ENCODE assay signal across 8 cellular contexts in the genomic region with DNA sequence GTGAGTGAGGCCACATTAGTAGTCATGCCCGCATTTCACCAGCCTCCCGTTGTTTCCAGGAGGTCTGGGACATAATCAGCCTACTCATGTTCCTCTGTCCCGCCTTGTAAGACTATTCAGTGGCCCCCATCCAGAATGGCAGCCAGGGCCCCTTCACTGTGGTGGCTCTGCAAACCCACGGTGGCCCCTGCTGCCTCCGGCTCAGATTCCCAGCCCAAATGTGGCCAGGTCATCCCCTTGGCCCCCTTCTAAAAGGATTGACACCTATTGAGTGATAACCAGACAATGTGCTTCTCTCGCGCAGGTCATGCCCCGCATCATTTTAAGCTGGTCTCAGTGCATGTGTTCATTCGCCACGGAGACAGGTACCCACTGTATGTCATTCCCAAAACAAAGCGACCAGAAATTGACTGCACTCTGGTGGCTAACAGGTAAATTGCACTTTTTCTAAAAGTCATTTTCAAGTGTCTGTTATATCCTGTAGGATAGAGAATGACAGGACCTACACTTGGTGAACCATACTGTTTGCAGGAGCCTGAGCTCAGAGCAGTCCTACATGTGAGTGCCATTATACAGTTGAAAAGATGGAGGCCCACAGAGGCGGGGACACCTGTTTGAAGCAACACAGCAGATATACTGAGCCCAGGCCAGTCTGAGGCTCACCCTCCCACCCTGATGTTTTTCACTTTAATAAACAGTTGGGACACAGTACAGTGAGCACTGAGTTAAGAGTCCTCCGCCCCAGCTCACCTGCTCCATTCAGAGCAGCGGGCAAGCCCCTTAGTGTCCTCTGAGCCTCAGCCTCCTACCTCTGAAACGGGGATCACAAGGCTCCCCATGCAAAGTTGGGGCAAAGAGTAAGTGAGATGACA. TPM values are rescaled to one million over a fixed set of nuclear protein-coding genes. Genes with fewer than 3 reads are reported as not detected.
DNase-seq lines count a peak whose midpoint lies in the region; ATAC-seq, FAIRE-seq and TF ChIP-seq lines count a peak whose summit lies in the region.

No MANE protein-coding gene starts in this region.

- peak; percentile 33 for TF ChIP-seq CTCF in AG09319 (IDR thresholded peaks at IDR 0.05; ENCODE audit: low read depth, low read length)
- TF ChIP-seq CTCF in GM10266 (IDR thresholded peaks at IDR 0.05; ENCODE audit: control insufficient read depth, insufficient read depth, low read depth, missing control alignments): peak; percentile 51
- TF ChIP-seq CTCF in fibroblast of mammary gland (conservative IDR thresholded peaks at IDR 0.05; ENCODE audit: control insufficient read depth, insufficient read depth, low read depth, low read length): peak; percentile 58
- TF ChIP-seq CTCF in pancreas (IDR thresholded peaks at IDR 0.05): peak in 3 of 4 donors; percentile 24 to 36 (median 28)

- peak; percentile 48 for ATAC-seq in HG03432 (IDR thresholded peaks at IDR 0.05; ENCODE audit: unreplicated experiment)
- peak in 3 of 4 donors; percentile 74 to 85 (median 80) for ATAC-seq in pancreas

- no peaks in the 10 kb centered on the region for H3K4me1 ChIP-seq in pancreas

- WGBS in pancreas, 2 donors: 56 to 70% methylated on average over 15 of the region's 15 CpGs

- H3K9me3 ChIP-seq in pancreas: no peaks in the 10 kb centered on the region

- H3K27ac ChIP-seq in pancreas: no peak overlapping the region

- DNase-seq in AG09319 (ENCODE audit: extremely low read depth, low read depth): no peak
- DNase-seq in GM10266 (ENCODE audit: extremely low spot score): no peak
- peak; percentile 33 to 46 for DNase-seq in SHP77 (lab: John Stamatoyannopoulos, UW)
- DNase-seq in fibroblast of mammary gland (ENCODE audit: low read depth): peak; percentile 47
- DNase-seq in pancreas: no peak
- DNase-seq in inferior parietal cortex (ENCODE audit: extremely low spot score): no peak
- no peak for DNase-seq in activated gamma-delta T cell treated with Interleukin-2 at 50 U/mL for 16 hours

- no peaks in the 10 kb centered on the region for H3K27me3 ChIP-seq in pancreas

- intact Hi-C loops in pancreas (cut with DNase I): no loop called here

- no peak for FAIRE-seq in pancreas (lab: Jason Lieb, UNC)

- H3K4me3 ChIP-seq in fibroblast of mammary gland (ENCODE audit: control insufficient read depth, low read depth, low read length): no peak overlapping the region
- no peak overlapping the region for H3K4me3 ChIP-seq in pancreas

- no peaks in the 10 kb centered on the region for H3K36me3 ChIP-seq in pancreas

RNA-seq across cellular contexts. Expression of gene PXYLP1, which starts 47.7 kb away (rescaled TPM):
- total RNA-seq in pancreas: 10 to 100 TPM in 1 of 6 donors, 1 to 10 TPM in 5; 6.7 to 11.6 (median 8.5) TPM
- 1 to 10 TPM; 6.0 to 6.1 TPM for polyA plus RNA-seq in pancreas

Comparison
In these comparisons a context has a peak if more than half of its experiments do, and no peak if none do; other contexts are left out.
1. DNase-seq: peak in SHP77 (2 of 2) and fibroblast of mammary gland (single experiment); none in AG09319 (single experiment), GM10266 (single experiment), pancreas (0 of 6), inferior parietal cortex (single experiment) and activated gamma-delta T cell treated with Interleukin-2 at 50 U/mL for 16 hours (single experiment).
2. Peak in every context shown above with its lines, with median percentiles within 50 percentile points of each other: CTCF ChIP-seq.